In genomic region chr14:38255408-38255672, GRCh38 we compare ENCODE assay signal across 11 cellular contexts. TPM values are rescaled to one million over a fixed set of nuclear protein-coding genes. Genes with fewer than 3 reads are reported as not detected.
DNase-seq lines count a peak whose midpoint lies in the region; ATAC-seq and TF ChIP-seq lines count a peak whose summit lies in the region.
"Had no signal": no experiment of that assay in that cellular context is flagged by ENCODE, and none has a peak within 500 bp of the region (broad histone marks: within the 10 kb centered on the region; RNA-seq: fewer than 3 reads in every experiment).

No MANE protein-coding gene starts in this region.

- H3K36me3 ChIP-seq in esophagus (ENCODE audit: control insufficient read depth in 2 of 2, insufficient read depth in 2 of 2, low read length in 1 of 2): no peaks in the 10 kb centered on the region
- no peaks in the 10 kb centered on the region for H3K36me3 ChIP-seq in aorta (ENCODE audit: control insufficient read depth in 1 of 2, insufficient read depth in 2 of 2, low read length in 1 of 2)

- H3K9me3 ChIP-seq in esophagus (ENCODE audit: control insufficient read depth in 2 of 2, insufficient read depth in 1 of 2, low read depth in 1 of 2, low read length in 1 of 2) (peaks cover 2 to 3% of the 10 kb centered on the region in 2 donors), aorta (ENCODE audit: control insufficient read depth, low read length) (peaks cover 3% of the 10 kb centered on the region)

- peaks cover 2 to 10% of the 10 kb centered on the region in 2 donors for H3K4me1 ChIP-seq in esophagus (ENCODE audit: control insufficient read depth in 2 of 2, insufficient read depth in 2 of 2, low read length in 1 of 2)
- no peaks in the 10 kb centered on the region for H3K4me1 ChIP-seq in aorta (ENCODE audit: control insufficient read depth in 1 of 2, insufficient read depth in 2 of 2, low read length in 2 of 2)

- H3K27me3 Mint-ChIP-seq in natural killer cell (ENCODE audit: low read depth in 2 of 2): peaks cover 25 to 62% of the 10 kb centered on the region in 2 donors

- H3K36me3 Mint-ChIP-seq in natural killer cell: no peaks in the 10 kb centered on the region

- ATAC-seq in Right ventricle myocardium inferior (peak; percentile 14), natural killer cell (peak in 2 of 3 donors; percentile 5 to 49), aorta (ENCODE audit: low FRiP score) (peak; percentile 60), HG03378 (IDR thresholded peaks at IDR 0.05; ENCODE audit: unreplicated experiment) (no peak), GM21737 (IDR thresholded peaks at IDR 0.05; ENCODE audit: unreplicated experiment) (no peak), GM19351 (IDR thresholded peaks at IDR 0.05; ENCODE audit: unreplicated experiment) (no peak)

- no peaks in the 10 kb centered on the region for H3K9me3 Mint-ChIP-seq in natural killer cell

- no peak overlapping the region for H3K27ac Mint-ChIP-seq in natural killer cell

- no peaks in the 10 kb centered on the region for H3K4me1 Mint-ChIP-seq in natural killer cell

- peak overlapping the region; percentile 42 for H3K4me3 Mint-ChIP-seq in natural killer cell

- intact Hi-C loops in Right ventricle myocardium inferior (cut with DNase I): loop anchor here (5.0 kb wide), 2 partner anchors 57 to 112 kb away; no protein-coding TSS in a partner anchor
- intact Hi-C loops in cardiac septum (cut with DNase I): loop anchor here (5.0 kb wide), 1 partner anchor 112 kb away; no protein-coding TSS in a partner anchor
- intact Hi-C loops in natural killer cell (cut with micrococcal nuclease): no loop called here
- intact Hi-C loops in aorta (cut with DNase I): no loop called here

- peaks cover 0 to 4% of the 10 kb centered on the region in 2 donors for H3K27me3 ChIP-seq in esophagus (ENCODE audit: control insufficient read depth in 1 of 2, insufficient read depth in 2 of 2, low read length in 2 of 2)
- no peaks in the 10 kb centered on the region for H3K27me3 ChIP-seq in aorta (ENCODE audit: control insufficient read depth in 1 of 2, insufficient read depth in 2 of 2, low read length in 1 of 2)

- peak overlapping the region; percentile 35 to 47 for H3K4me3 ChIP-seq in esophagus (ENCODE audit: low read depth in 1 of 2, low read length in 2 of 2)
- H3K4me3 ChIP-seq in aorta (ENCODE audit: low read length in 2 of 2): peak overlapping the region in 1 of 2 donors; percentile 14

- 4 to 5% methylated on average over 29 of the region's 29 CpGs for WGBS in esophagus, 2 donors
- WGBS in aorta, 2 donors: 1% methylated on average over 28 to 29 of the region's 29 CpGs

- TF ChIP-seq CTCF in natural killer cell (IDR thresholded peaks at IDR 0.05): no peak

- peak overlapping the region; percentile 25 to 62 for H3K27ac ChIP-seq in esophagus (ENCODE audit: low read depth in 2 of 2, low read length in 1 of 2)
- no peak overlapping the region for H3K27ac ChIP-seq in aorta (ENCODE audit: low read depth in 1 of 2, low read length in 2 of 2)

- DNase-seq in Right ventricle myocardium inferior (ENCODE audit: missing footprints) (peak; percentile 75), cardiac septum (ENCODE audit: low spot score) (no peak), natural killer cell (no peak), aorta (peak; percentile 28 to 75)
- DNase-seq: DMS79 had no signal

RNA-seq across cellular contexts. Expression of gene CLEC14A, which starts 0.6 kb away (rescaled TPM):
- total RNA-seq in Right ventricle myocardium inferior (32.0 TPM), cardiac septum (31.9 TPM), natural killer cell (not detected), aorta (10 to 100 TPM; 36.8 to 56.0 TPM)
- polyA plus RNA-seq in esophagus (1 to 10 TPM; 3.0 to 10.0 TPM), aorta (1 to 10 TPM; 2.4 to 6.3 TPM)
- total RNA-seq: bronchial epithelial cell, RPMI7951 had no signal

RNA-seq across cellular contexts. Expression of gene SSTR1, which starts 47.6 kb away (rescaled TPM):
- 0.51 TPM for total RNA-seq in Right ventricle myocardium inferior
- total RNA-seq in cardiac septum: 0.59 TPM
- under 1 TPM; 0.06 to 0.12 TPM for polyA plus RNA-seq in esophagus
- not detected for total RNA-seq in natural killer cell
- 1 to 10 TPM; 1.0 to 2.6 TPM for total RNA-seq in aorta
- polyA plus RNA-seq in aorta: under 1 TPM; 0.61 to 0.88 TPM

Comparison
In these comparisons a context has a peak if more than half of its experiments do, and no peak if none do; other contexts are left out.
1. DNase-seq: peak in Right ventricle myocardium inferior (single experiment) and aorta (2 of 2); none in cardiac septum (single experiment) and natural killer cell (single experiment).
2. ATAC-seq: peak in Right ventricle myocardium inferior (single experiment), natural killer cell (2 of 3) and aorta (single experiment); none in HG03378 (single experiment), GM21737 (single experiment) and GM19351 (single experiment).
3. H3K27ac ChIP-seq: peak in esophagus (2 of 2); none in aorta (0 of 2).
4. RNA of gene CLEC14A, which starts 0.6 kb away (total RNA-seq): 36.8 to 56.0 TPM in aorta, 32.0 TPM in Right ventricle myocardium inferior (single experiment) and 31.9 TPM in cardiac septum (single experiment); not detected in natural killer cell; every median in the first group is over 10 times any median in the second.
5. intact Hi-C loops: an anchor here in Right ventricle myocardium inferior (5.0 kb wide) and cardiac septum (5.0 kb wide); none called in natural killer cell and aorta.